In the genomic region with DNA sequence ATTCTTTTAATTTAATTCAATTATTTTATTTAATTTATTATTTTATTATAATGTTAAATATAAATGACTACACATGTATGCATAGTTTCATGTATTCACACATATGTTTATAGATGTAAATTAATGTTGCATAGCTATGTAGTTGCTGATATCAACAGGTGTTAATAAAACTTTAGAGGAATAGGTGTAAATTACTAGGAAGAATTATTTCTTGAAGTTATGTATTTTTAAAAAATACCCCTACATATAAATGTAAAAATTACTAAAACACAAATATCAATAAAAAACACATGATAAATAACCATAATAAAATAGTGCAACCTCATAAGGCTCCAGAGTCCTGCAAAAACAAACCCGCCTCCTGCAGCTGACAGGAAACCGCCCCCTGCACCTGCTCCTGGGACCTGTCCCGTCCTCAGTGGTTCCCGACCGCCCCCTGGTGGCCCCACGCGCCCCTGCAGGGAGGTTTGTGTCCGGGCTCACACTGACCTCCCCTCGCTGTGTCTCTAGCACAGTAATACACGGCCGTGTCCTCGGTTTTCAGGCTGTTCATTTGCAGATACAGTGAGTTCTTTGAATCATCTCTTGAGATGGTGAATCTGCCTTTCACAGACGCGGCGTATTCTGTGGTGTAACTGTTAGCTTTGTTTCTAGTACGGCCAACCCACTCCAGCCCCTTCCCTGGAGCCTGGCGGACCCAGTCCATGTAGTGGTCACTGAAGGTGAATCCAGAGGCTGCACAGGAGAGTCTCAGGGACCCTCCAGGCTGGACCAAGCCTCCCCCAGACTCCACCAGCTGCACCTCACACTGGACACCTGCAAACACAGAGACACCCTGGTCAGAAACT, we compare ENCODE assay signal across 9 cellular contexts.
DNase-seq lines count a peak whose midpoint lies in the region; ATAC-seq and TF ChIP-seq lines count a peak whose summit lies in the region.
"Had no signal": no experiment of that assay in that cellular context is flagged by ENCODE, and none has a peak within 500 bp of the region (broad histone marks: within the 10 kb centered on the region; RNA-seq: fewer than 3 reads in every experiment).

No MANE protein-coding gene starts in this region.

- CTCF ChIA-PET in activated naive CD4-positive, alpha-beta T cell treated with anti-CD3 and anti-CD28 coated beads for 36 hours (lab: Charles Lee): interaction anchor here (0.6 to 2.7 kb wide), 23 partner anchors 8 to 373 kb away, joined by 3 to 15 read pairs (median 4); no protein-coding TSS in a partner anchor

- DNase-seq in G401 (ENCODE audit: low spot score): peak; percentile 6
- peak; percentile 89 for DNase-seq in activated naive CD4-positive, alpha-beta T cell treated with anti-CD3 and anti-CD28 coated beads for 36 hours
- peak; percentile 11 for DNase-seq in kidney glomerular epithelial cell (lab: John Stamatoyannopoulos, UW)
- peak; percentile 40 to 52 for DNase-seq in stimulated activated CD8-positive, alpha-beta memory T cell treated with anti-CD3 and anti-CD28 coated beads, Interleukin-4, amount 100 ng/mL, for 1 hour (ENCODE audit: low read depth in 2 of 2, low spot score in 1 of 2)
- DNase-seq in prostate gland (ENCODE audit: low spot score): no peak

- peaks cover 5% of the 10 kb centered on the region for H3K4me1 ChIP-seq in KMS-11 (ENCODE audit: low read depth, poor library complexity, severe bottlenecking)
- no peaks in the 10 kb centered on the region for H3K4me1 ChIP-seq in prostate gland (replicated peaks)

- H3K27ac Mint-ChIP-seq in activated naive CD4-positive, alpha-beta T cell treated with anti-CD3 and anti-CD28 coated beads for 36 hours: no peak overlapping the region
- H3K27ac Mint-ChIP-seq: T-helper 1 cell treated with Interleukin-12 subunit alpha and Interleukin-12 subunit beta and Interleukin-4 antibody, amounts not matched to agents 30 μg/mL and 1 μg/mL, for 36 hours had no signal

- H3K4me3 ChIP-seq in KMS-11 (IDR thresholded peaks at IDR 0.05; ENCODE audit: insufficient read depth, low read depth, low read length): no peak overlapping the region
- H3K4me3 ChIP-seq in prostate gland: no peak overlapping the region

- no peak overlapping the region for H3K4me3 Mint-ChIP-seq in activated naive CD4-positive, alpha-beta T cell treated with anti-CD3 and anti-CD28 coated beads for 36 hours
- H3K4me3 Mint-ChIP-seq: T-helper 1 cell treated with Interleukin-12 subunit alpha and Interleukin-12 subunit beta and Interleukin-4 antibody, amounts not matched to agents 30 μg/mL and 1 μg/mL, for 36 hours had no signal

- H2AFZ ChIP-seq in KMS-11 (ENCODE audit: low read depth): peak overlapping the region; percentile 26

- TF ChIP-seq POLR2A in prostate gland (IDR thresholded peaks at IDR 0.05): no peak

- intact Hi-C loops in activated naive CD4-positive, alpha-beta T cell treated with anti-CD3 and anti-CD28 coated beads for 36 hours (cut with micrococcal nuclease): no loop called here
- intact Hi-C loops in prostate gland (cut with DNase I): no loop called here

- H3K36me3 ChIP-seq in KMS-11 (ENCODE audit: insufficient read depth): no peaks in the 10 kb centered on the region
- H3K36me3 ChIP-seq in prostate gland: no peaks in the 10 kb centered on the region

- H3K9me3 Mint-ChIP-seq in activated naive CD4-positive, alpha-beta T cell treated with anti-CD3 and anti-CD28 coated beads for 36 hours: no peaks in the 10 kb centered on the region
- H3K9me3 Mint-ChIP-seq: T-helper 1 cell treated with Interleukin-12 subunit alpha and Interleukin-12 subunit beta and Interleukin-4 antibody, amounts not matched to agents 30 μg/mL and 1 μg/mL, for 36 hours had no signal

- in situ Hi-C loops in G401 (cut with HindIII; ENCODE audit: low sequenced_read_pairs): no loop called here

- WGBS in prostate gland: 51% methylated on average over 17 of the region's 17 CpGs

- H3K9me3 ChIP-seq in prostate gland: no peaks in the 10 kb centered on the region

- no peak overlapping the region for H3K9ac ChIP-seq in KMS-11

- H3K4me1 Mint-ChIP-seq in activated naive CD4-positive, alpha-beta T cell treated with anti-CD3 and anti-CD28 coated beads for 36 hours (ENCODE audit: low read depth): peaks cover 10% of the 10 kb centered on the region

- TF ChIP-seq CTCF in KMS-11 (conservative IDR thresholded peaks at IDR 0.05; ENCODE audit: low read depth, low read length) (peak; percentile 84), prostate gland (IDR thresholded peaks at IDR 0.05) (peak in 2 of 4 experiments; percentile 15 to 42)

- H3K79me2 ChIP-seq in KMS-11 (ENCODE audit: insufficient read depth, low read depth): no peaks in the 10 kb centered on the region

- no peak overlapping the region for H3K4me2 ChIP-seq in KMS-11

- no peak overlapping the region for H3K27ac ChIP-seq in KMS-11
- H3K27ac ChIP-seq in prostate gland: no peak overlapping the region

- peaks cover 4% of the 10 kb centered on the region for H3K27me3 Mint-ChIP-seq in activated naive CD4-positive, alpha-beta T cell treated with anti-CD3 and anti-CD28 coated beads for 36 hours (ENCODE audit: low read depth)

- no peaks in the 10 kb centered on the region for H4K20me1 ChIP-seq in KMS-11 (ENCODE audit: insufficient read depth)

- ATAC-seq in SK-N-SH treated with all-trans-retinoic acid at 6 μM for 48 hours: peak; percentile 88
- ATAC-seq in GM18502 (IDR thresholded peaks at IDR 0.05; ENCODE audit: poor library complexity, unreplicated experiment): no peak

- H3K27me3 ChIP-seq in KMS-11 (ENCODE audit: insufficient read depth, low read depth) (no peaks in the 10 kb centered on the region), prostate gland (replicated peaks; ENCODE audit: insufficient read depth) (no peaks in the 10 kb centered on the region)

- no peaks in the 10 kb centered on the region for H3K36me3 Mint-ChIP-seq in activated naive CD4-positive, alpha-beta T cell treated with anti-CD3 and anti-CD28 coated beads for 36 hours (ENCODE audit: low read depth)

TF ChIP-seq in SK-N-SH treated with all-trans-retinoic acid at 6 μM for 48 hours, 23 proteins besides CTCF, POLR2A, EP300 and RAD21:
- TF ChIP-seq SNAI2 (CRISPR knock-in tag; IDR thresholded peaks at IDR 0.05) (peak; percentile 97), ZFP3 (CRISPR knock-in tag; IDR thresholded peaks at IDR 0.05) (no peak)
